Comparison of ENCODE assay signal across 23 cellular contexts in the genomic region with DNA sequence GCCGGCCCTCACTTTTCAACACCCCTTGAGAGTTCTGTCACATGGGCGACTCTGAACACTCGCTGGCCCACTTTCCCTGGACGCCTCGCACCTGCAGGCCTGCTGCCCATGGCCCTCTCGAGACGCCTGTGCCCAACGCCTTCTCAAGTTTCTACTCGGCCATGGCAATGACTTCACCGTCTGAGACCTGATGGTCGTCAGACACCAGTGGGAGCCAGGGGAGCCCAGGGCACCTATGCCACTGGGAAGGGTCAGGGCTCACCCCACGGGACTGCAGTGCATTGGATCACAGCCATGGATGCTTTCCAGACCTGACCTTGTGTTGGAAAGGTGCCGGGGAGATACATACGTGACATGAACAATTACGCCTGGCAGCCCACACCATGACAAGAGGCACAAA.
DNase-seq lines count a peak whose midpoint lies in the region; ATAC-seq and TF ChIP-seq lines count a peak whose summit lies in the region.
"Had no signal": no experiment of that assay in that cellular context is flagged by ENCODE, and none has a peak within 500 bp of the region (broad histone marks: within the 10 kb centered on the region; RNA-seq: fewer than 3 reads in every experiment).

No MANE protein-coding gene starts in this region.

- peaks cover 0 to 4% (median 3%) of the 10 kb centered on the region in 8 donors for H3K9me3 Mint-ChIP-seq in CD4-positive, alpha-beta memory T cell
- H3K9me3 Mint-ChIP-seq in memory B cell, result peaks cover 13% of the 10 kb centered on the region

- peak overlapping the region in 2 of 8 donors; percentile 13 to 25 for H3K4me3 Mint-ChIP-seq in CD4-positive, alpha-beta memory T cell
- H3K4me3 Mint-ChIP-seq in memory B cell, result no peak overlapping the region
- H3K4me3 Mint-ChIP-seq: activated naive CD8-positive, alpha-beta T cell treated with anti-CD3 and anti-CD28 coated beads for 36 hours; CD8-positive, alpha-beta T cell; T-helper 2 cell treated with Interferon-gamma antibody and Interleukin-4, amounts not matched to agents 5 μg/mL and 100 μg/mL, for 36 hours had no signal

- no peak overlapping the region for H3K4me3 ChIP-seq in CD4-positive, alpha-beta memory T cell (ENCODE audit: low read length in 2 of 2)
- H3K4me3 ChIP-seq in ascending aorta, result no peak overlapping the region
- no peak overlapping the region for H3K4me3 ChIP-seq in gastrocnemius medialis
- H3K4me3 ChIP-seq in smooth muscle cell, result no peak overlapping the region
- H3K4me3 ChIP-seq: hepatocyte, tibial artery had no signal

- intact Hi-C loops in CD4-positive, alpha-beta memory T cell (cut with micrococcal nuclease), result loop anchor here (5.0 kb wide), 1 partner anchor 187 kb away; a partner anchor contains a TSS
- intact Hi-C loops in ascending aorta (cut with DNase I) (loop anchor here (5.0 kb wide), 1 partner anchor 187 kb away; a partner anchor contains a TSS), gastrocnemius medialis (cut with DNase I; ENCODE audit: low total_unique reads) (loop anchor here (5.0 kb wide), 1 partner anchor 42 kb away; no protein-coding TSS in a partner anchor)

- no peak overlapping the region for H3K27ac ChIP-seq in CD4-positive, alpha-beta memory T cell (ENCODE audit: low read depth, low read length)
- H3K27ac ChIP-seq in ascending aorta, result peak overlapping the region; percentile 97
- peak overlapping the region; percentile 82 to 92 (median 90) for H3K27ac ChIP-seq in gastrocnemius medialis
- no peak overlapping the region for H3K27ac ChIP-seq in smooth muscle cell (ENCODE audit: low read depth)
- H3K27ac ChIP-seq: hepatocyte had no signal

- no peaks in the 10 kb centered on the region for H3K9me3 ChIP-seq in CD4-positive, alpha-beta memory T cell (ENCODE audit: control insufficient read depth in 1 of 2, low read length in 2 of 2)
- H3K9me3 ChIP-seq in ascending aorta (no peaks in the 10 kb centered on the region), gastrocnemius medialis (no peaks in the 10 kb centered on the region), smooth muscle cell (replicated peaks; ENCODE audit: low read depth) (no peaks in the 10 kb centered on the region)
- H3K9me3 ChIP-seq: tibial artery had no signal

- TF ChIP-seq CTCF in ascending aorta (IDR thresholded peaks at IDR 0.05) (no peak), gastrocnemius medialis (IDR thresholded peaks at IDR 0.05 in 4 of 5, conservative IDR thresholded peaks at IDR 0.05 in 1 of 5) (no peak), smooth muscle cell (IDR thresholded peaks at IDR 0.05; ENCODE audit: borderline replicate concordance, insufficient read depth, poor library complexity, severe bottlenecking) (no peak)

- in situ Hi-C loops in gastrocnemius medialis (cut with MboI; ENCODE audit: low sequenced_read_pairs in 4 of 4), result loop anchor here (5.0 kb wide), 1 partner anchor 137 kb away; no protein-coding TSS in a partner anchor

- peak overlapping the region in 5 of 7 donors; percentile 64 to 89 (median 88) for H3K27ac Mint-ChIP-seq in CD4-positive, alpha-beta memory T cell
- peak overlapping the region; percentile 97 for H3K27ac Mint-ChIP-seq in memory B cell
- H3K27ac Mint-ChIP-seq: activated naive CD8-positive, alpha-beta T cell treated with anti-CD3 and anti-CD28 coated beads for 36 hours; CD8-positive, alpha-beta T cell; T-helper 2 cell treated with Interferon-gamma antibody and Interleukin-4, amounts not matched to agents 5 μg/mL and 100 μg/mL, for 36 hours had no signal

- no peak overlapping the region for H2AFZ ChIP-seq in smooth muscle cell (ENCODE audit: low read depth)
- H2AFZ ChIP-seq: hepatocyte had no signal

- H3K27me3 Mint-ChIP-seq in CD4-positive, alpha-beta memory T cell, result no peaks in the 10 kb centered on the region
- no peaks in the 10 kb centered on the region for H3K27me3 Mint-ChIP-seq in memory B cell
- H3K27me3 Mint-ChIP-seq: activated naive CD8-positive, alpha-beta T cell treated with anti-CD3 and anti-CD28 coated beads for 36 hours had no signal

- no peaks in the 10 kb centered on the region for H3F3A ChIP-seq in smooth muscle cell (ENCODE audit: low read depth)

- peaks cover 42 to 57% of the 10 kb centered on the region in 2 donors for H3K36me3 Mint-ChIP-seq in CD4-positive, alpha-beta memory T cell
- H3K36me3 Mint-ChIP-seq in memory B cell, result peaks cover 50% of the 10 kb centered on the region

- H3K9ac ChIP-seq in smooth muscle cell (ENCODE audit: low read depth), result no peak overlapping the region

- peaks cover 27 to 71% (median 50%) of the 10 kb centered on the region in 4 donors for H3K4me1 Mint-ChIP-seq in CD4-positive, alpha-beta memory T cell
- peaks cover 35% of the 10 kb centered on the region for H3K4me1 Mint-ChIP-seq in memory B cell

- no peak for DNase-seq in CD4-positive, alpha-beta memory T cell
- DNase-seq in ascending aorta (ENCODE audit: low spot score in 2 of 2) (no peak), memory B cell (ENCODE audit: low spot score in 2 of 2) (no peak), gastrocnemius medialis (peak; percentile 75 to 87), NCI-H446 treated with DMSO at 0.1 percent for 48 hours (lab: John Stamatoyannopoulos, UW) (no peak), cerebellum (ENCODE audit: low spot score) (no peak), smooth muscle cell (lab: John Stamatoyannopoulos, UW; ENCODE audit: unreplicated experiment) (no peak)
- DNase-seq: activated CD4-positive, alpha-beta T cell treated with anti-CD3 and anti-CD28 coated beads, Interleukin-2, amount 50 U/mL, for 4 hours; activated CD8-positive, alpha-beta memory T cell treated with anti-CD3 and anti-CD28 coated beads, Interleukin-2, amount 50 U/mL, for 4 hours; activated naive CD8-positive, alpha-beta T cell treated with anti-CD3 and anti-CD28 coated beads for 36 hours; CD8-positive, alpha-beta T cell; effector CD4-positive, alpha-beta T cell; foreskin fibroblast; NCI-H1105; NCI-H1930; NCI-H446; stimulated activated CD4-positive, alpha-beta T cell treated with anti-CD3 and anti-CD28 coated beads, Interleukin-4, amount 100 ng/mL, for 24 hours; stimulated activated naive CD4-positive, alpha-beta T cell treated with Interleukin-2 at 50 U/mL for 16 hours; tibial artery had no signal

- peaks cover 29% of the 10 kb centered on the region for H3K36me3 ChIP-seq in CD4-positive, alpha-beta memory T cell (ENCODE audit: insufficient read depth, low read length)
- H3K36me3 ChIP-seq in ascending aorta (peaks cover 24 to 28% of the 10 kb centered on the region in 2 donors), gastrocnemius medialis (peaks cover 0 to 39% of the 10 kb centered on the region in 2 donors), smooth muscle cell (ENCODE audit: low read depth) (peaks cover 4% of the 10 kb centered on the region)

- H3K4me1 ChIP-seq in CD4-positive, alpha-beta memory T cell (ENCODE audit: insufficient read depth, low read length), result peaks cover 52% of the 10 kb centered on the region
- H3K4me1 ChIP-seq in ascending aorta (peaks cover 21 to 27% of the 10 kb centered on the region in 2 donors), gastrocnemius medialis (peaks cover 46 to 65% of the 10 kb centered on the region in 2 donors), smooth muscle cell (ENCODE audit: low read depth) (no peaks in the 10 kb centered on the region)

- WGBS in smooth muscle cell (ENCODE audit: low lambda C conversion rate), result 96% methylated on average over 15 of the region's 15 CpGs

- no peaks in the 10 kb centered on the region for H3K79me2 ChIP-seq in smooth muscle cell (ENCODE audit: low read depth)

- CTCF ChIA-PET in CD4-positive, alpha-beta memory T cell (lab: Charles Lee; ENCODE audit: partially characterized antibody), result interaction anchor here (1.0 to 6.0 kb wide), 5 partner anchors 13 to 138 kb away, joined by 3 to 257 read pairs (median 36); no protein-coding TSS in a partner anchor

- POLR2A ChIA-PET in CD4-positive, alpha-beta memory T cell (lab: Charles Lee; ENCODE audit: partially characterized antibody), result interaction anchor here (21.1 to 34.9 kb wide), 2 partner anchors 22 to 51 kb away, joined by 1006 to 6478 read pairs; a partner anchor contains a TSS

- peaks cover 2% of the 10 kb centered on the region for H4K20me1 ChIP-seq in smooth muscle cell (ENCODE audit: low read depth)

- H3K4me2 ChIP-seq in smooth muscle cell, result no peak overlapping the region
- H3K4me2 ChIP-seq: hepatocyte had no signal

- ATAC-seq in memory B cell (ENCODE audit: low read depth) (no peak), gastrocnemius medialis (peak; percentile 20 to 57), GM19328 (IDR thresholded peaks at IDR 0.05; ENCODE audit: unreplicated experiment) (no peak)
- ATAC-seq: CD8-positive, alpha-beta T cell; SK-N-SH treated with all-trans-retinoic acid at 6 μM for 48 hours had no signal

- no peaks in the 10 kb centered on the region for H3K27me3 ChIP-seq in CD4-positive, alpha-beta memory T cell (ENCODE audit: insufficient read depth, low read length)
- H3K27me3 ChIP-seq in ascending aorta, result no peaks in the 10 kb centered on the region
- H3K27me3 ChIP-seq in gastrocnemius medialis, result no peaks in the 10 kb centered on the region
- H3K27me3 ChIP-seq in smooth muscle cell (ENCODE audit: low read depth), result no peaks in the 10 kb centered on the region
- H3K27me3 ChIP-seq: hepatocyte, tibial artery had no signal

- no peak for TF ChIP-seq POLR2A in gastrocnemius medialis (IDR thresholded peaks at IDR 0.05)

Comparison
In these comparisons a context has a peak if more than half of its experiments do, and no peak if none do; other contexts are left out.
1. DNase-seq: peak in gastrocnemius medialis (2 of 2); none in CD4-positive, alpha-beta memory T cell (0 of 5), ascending aorta (0 of 2), memory B cell (0 of 2), NCI-H446 treated with DMSO at 0.1 percent for 48 hours (single experiment), cerebellum (single experiment) and smooth muscle cell (single experiment).
2. H3K27ac ChIP-seq: peak in ascending aorta (2 of 2) and gastrocnemius medialis (4 of 4); none in CD4-positive, alpha-beta memory T cell (single experiment) and smooth muscle cell (single experiment).
3. ATAC-seq: peak in gastrocnemius medialis (2 of 2); none in memory B cell (single experiment) and GM19328 (single experiment).